In genomic region chr11:124551189-124551588, GRCh38 we compare ENCODE assay signal across 21 cellular contexts. TPM values are rescaled to one million over a fixed set of nuclear protein-coding genes. Genes with fewer than 3 reads are reported as not detected.
"Had no signal": no experiment of that assay in that cellular context is flagged by ENCODE, and none has a peak within 500 bp of the region (broad histone marks: within the 10 kb centered on the region; RNA-seq: fewer than 3 reads in every experiment).

No MANE protein-coding gene starts in this region.

- H3K4me2 ChIP-seq: hepatocyte, smooth muscle cell had no signal

- H3K27me3 ChIP-seq: hepatocyte, tibial nerve, vagina had no signal

- H3K79me2 ChIP-seq: hepatocyte had no signal

- H3K36me3 ChIP-seq: left ventricle myocardium inferior, tibial nerve, vagina had no signal

- H2AFZ ChIP-seq: hepatocyte had no signal

- H3K27ac ChIP-seq: hepatocyte, left ventricle myocardium inferior, tibial nerve, vagina had no signal

- H3K4me3 ChIP-seq: hepatocyte, left ventricle myocardium inferior, mucosa of descending colon, smooth muscle cell, tibial nerve, vagina had no signal

- ATAC-seq: mucosa of descending colon; naive thymus-derived CD4-positive, alpha-beta T cell; right cardiac atrium had no signal

- H3K9me3 ChIP-seq: mucosa of descending colon, tibial nerve, vagina had no signal

- H3K4me1 ChIP-seq: left ventricle myocardium inferior, tibial nerve, vagina had no signal

- DNase-seq: activated CD4-positive, alpha-beta T cell treated with anti-CD3 and anti-CD28 coated beads, Interleukin-2, amount 10 ng/mL, durations not matched to agents 7 days and 5 days; activated CD4-positive, CD25-positive, alpha-beta regulatory T cell; activated gamma-delta T cell treated with Interleukin-2 at 50 U/mL for 16 hours; amniotic stem cell; caudate nucleus; left ventricle myocardium inferior; mucosa of descending colon; naive thymus-derived CD4-positive, alpha-beta T cell; nucleus accumbens; right cardiac atrium; stimulated activated CD4-positive, alpha-beta T cell treated with anti-CD3 and anti-CD28 coated beads, Interleukin-4, amount 100 ng/mL, for 4 hours; stimulated activated CD8-positive, alpha-beta memory T cell treated with anti-CD3 and anti-CD28 coated beads, Interleukin-4, amount 100 ng/mL, for 48 hours; stimulated activated naive CD4-positive, alpha-beta T cell treated with Interleukin-2 at 50 U/mL for 16 hours; substantia nigra had no signal

RNA-seq across cellular contexts. Expression of gene OR8B12, which starts 7.7 kb away (rescaled TPM):
- total RNA-seq: activated CD4-positive, alpha-beta T cell treated with anti-CD3 and anti-CD28 coated beads, Interleukin-2, amount 10 ng/mL, durations not matched to agents 7 days and 5 days; hepatocyte; kidney epithelial cell; left ventricle myocardium inferior; mucosa of descending colon; naive thymus-derived CD4-positive, alpha-beta T cell; posterior vena cava; right cardiac atrium; smooth muscle cell; tibial nerve; vagina had no signal
- polyA plus RNA-seq: esophagus; hepatocyte; naive thymus-derived CD4-positive, alpha-beta T cell; right cardiac atrium; smooth muscle cell had no signal

RNA-seq across cellular contexts. Expression of gene OR8A1, which starts 18.6 kb away (rescaled TPM):
- total RNA-seq: activated CD4-positive, alpha-beta T cell treated with anti-CD3 and anti-CD28 coated beads, Interleukin-2, amount 10 ng/mL, durations not matched to agents 7 days and 5 days; hepatocyte; kidney epithelial cell; left ventricle myocardium inferior; mucosa of descending colon; naive thymus-derived CD4-positive, alpha-beta T cell; right cardiac atrium; smooth muscle cell; tibial nerve; vagina had no signal
- polyA plus RNA-seq: esophagus; hepatocyte; naive thymus-derived CD4-positive, alpha-beta T cell; right cardiac atrium; smooth muscle cell had no signal
